In genomic region chr1:194279975-194280374, GRCh38 we compare ENCODE assay signal across 13 cellular contexts.
DNase-seq lines count a peak whose midpoint lies in the region; ATAC-seq lines count a peak whose summit lies in the region.
"Had no signal": no experiment of that assay in that cellular context is flagged by ENCODE, and none has a peak within 500 bp of the region (broad histone marks: within the 10 kb centered on the region; RNA-seq: fewer than 3 reads in every experiment).

No MANE protein-coding gene starts in this region.

- ATAC-seq in GM18508 (IDR thresholded peaks at IDR 0.05; ENCODE audit: insufficient read depth, unreplicated experiment) (peak; percentile 78), GM21381 (IDR thresholded peaks at IDR 0.05; ENCODE audit: unreplicated experiment) (peak; percentile 70), HG02973 (IDR thresholded peaks at IDR 0.05; ENCODE audit: unreplicated experiment) (peak; percentile 95), HG03575 (IDR thresholded peaks at IDR 0.05; ENCODE audit: extremely low read depth, insufficient number of reproducible peaks, low FRiP score, unreplicated experiment) (peak; percentile 83)
- ATAC-seq: Right ventricle myocardium inferior had no signal

- DNase-seq in NCI-H748 treated with DMSO at 0.1 percent for 48 hours (lab: John Stamatoyannopoulos, UW) (no peak), KG1 (lab: John Stamatoyannopoulos, UW) (no peak), NCI-H2227 treated with DMSO at 0.1 percent for 48 hours (lab: John Stamatoyannopoulos, UW) (no peak), putamen (ENCODE audit: low spot score) (no peak)
- DNase-seq: activated CD4-positive, CD25-positive, alpha-beta regulatory T cell; activated gamma-delta T cell; GOT3; NCI-H2171 treated with DMSO at 0.1 percent for 48 hours had no signal
